ENCODE assay signal across 16 cellular contexts in genomic region chr6:157226026-157226639, GRCh38.
DNase-seq lines count a peak whose midpoint lies in the region; ATAC-seq and TF ChIP-seq lines count a peak whose summit lies in the region.
"Had no signal": no experiment of that assay in that cellular context is flagged by ENCODE, and none has a peak within 500 bp of the region (broad histone marks: within the 10 kb centered on the region; RNA-seq: fewer than 3 reads in every experiment).

No MANE protein-coding gene starts in this region.

- DNase-seq in breast epithelium (ENCODE audit: low spot score in 2 of 2) (no peak), MCF 10A (ENCODE audit: unreplicated experiment) (no peak), osteoblast (ENCODE audit: insufficient read length, low spot score, missing footprints) (peak; percentile 92), vagina (ENCODE audit: extremely low spot score in 2 of 2) (peak in 1 of 2 donors; percentile 87), substantia nigra (lab: John Stamatoyannopoulos, UW) (no peak), epidermal melanocyte (ENCODE audit: insufficient read length, low spot score) (no peak)
- DNase-seq in activated CD4-positive, CD25-positive, alpha-beta regulatory T cell (lab: John Stamatoyannopoulos, UW) = no peak
- DNase-seq: activated CD4-positive, alpha-beta T cell treated with anti-CD3 and anti-CD28 coated beads for 36 hours; activated T-cell treated with anti-CD3 and anti-CD28 coated beads, Interleukin-2, amount 50 U/mL, for 72 hours; Calu3; NCI-H1436; retina had no signal

- H3K4me1 Mint-ChIP-seq in MCF 10A (ENCODE audit: insufficient read depth, unreplicated experiment) = peaks cover 6% of the 10 kb centered on the region

- CTCF ChIA-PET in MCF 10A (lab: Yijun Ruan, JAX) = no interaction called here

- H3K9me3 ChIP-seq in breast epithelium (no peaks in the 10 kb centered on the region), gastroesophageal sphincter (no peaks in the 10 kb centered on the region), osteoblast (ENCODE audit: low read depth, low read length) (no peaks in the 10 kb centered on the region), vagina (no peaks in the 10 kb centered on the region)
- H3K9me3 ChIP-seq: mucosa of descending colon had no signal

- H3K36me3 Mint-ChIP-seq in MCF 10A (ENCODE audit: insufficient read depth, unreplicated experiment) = no peaks in the 10 kb centered on the region
- H3K36me3 Mint-ChIP-seq: T-cell had no signal

- TF ChIP-seq EP300 in gastroesophageal sphincter (IDR thresholded peaks at IDR 0.05) = no peak

- ATAC-seq in gastroesophageal sphincter = peak; percentile 87
- ATAC-seq: activated CD4-positive, alpha-beta T cell treated with anti-CD3 and anti-CD28 coated beads for 36 hours; activated T-cell treated with anti-CD3 and anti-CD28 coated beads, Interleukin-2, amount 50 U/mL, for 72 hours; mucosa of descending colon; Panc1; T-cell had no signal

- H3K36me3 ChIP-seq in breast epithelium = no peaks in the 10 kb centered on the region
- no peaks in the 10 kb centered on the region for H3K36me3 ChIP-seq in gastroesophageal sphincter
- H3K36me3 ChIP-seq in osteoblast (ENCODE audit: insufficient read depth, low read length) = no peaks in the 10 kb centered on the region
- H3K36me3 ChIP-seq in vagina = no peaks in the 10 kb centered on the region

- H3K4me2 ChIP-seq in osteoblast (ENCODE audit: insufficient read depth, low read length) = no peak overlapping the region

- H3K27ac Mint-ChIP-seq in MCF 10A (ENCODE audit: low read depth, unreplicated experiment) = no peak overlapping the region
- H3K27ac Mint-ChIP-seq: activated CD4-positive, alpha-beta T cell treated with anti-CD3 and anti-CD28 coated beads for 36 hours; activated T-cell treated with anti-CD3 and anti-CD28 coated beads, Interleukin-2, amount 50 U/mL, for 72 hours had no signal

- no peak overlapping the region for H2AFZ ChIP-seq in osteoblast (ENCODE audit: low read length)

- POLR2A ChIA-PET in MCF 10A (lab: Yijun Ruan, JAX) = no interaction called here

- peak overlapping the region; percentile 57 to 90 for H3K27ac ChIP-seq in breast epithelium
- H3K27ac ChIP-seq in gastroesophageal sphincter = peak overlapping the region; percentile 88 to 90 (median 88)
- no peak overlapping the region for H3K27ac ChIP-seq in osteoblast (ENCODE audit: low read depth, low read length)
- peak overlapping the region; percentile 54 for H3K27ac ChIP-seq in vagina
- no peak overlapping the region for H3K27ac ChIP-seq in substantia nigra (ENCODE audit: low read depth, low read length, poor library complexity, severe bottlenecking)

- H3K4me3 ChIP-seq in breast epithelium (no peak overlapping the region), gastroesophageal sphincter (no peak overlapping the region), osteoblast (ENCODE audit: insufficient read depth, low read length) (no peak overlapping the region), vagina (no peak overlapping the region)
- H3K4me3 ChIP-seq: mucosa of descending colon had no signal

- H4K20me1 ChIP-seq in osteoblast (ENCODE audit: insufficient read depth, low read length) = no peaks in the 10 kb centered on the region

- H3K4me3 Mint-ChIP-seq in MCF 10A (ENCODE audit: unreplicated experiment) = no peak overlapping the region
- H3K4me3 Mint-ChIP-seq: activated CD4-positive, alpha-beta T cell treated with anti-CD3 and anti-CD28 coated beads for 36 hours; activated T-cell treated with anti-CD3 and anti-CD28 coated beads, Interleukin-2, amount 50 U/mL, for 72 hours had no signal

- no TSS peak for BruUV-seq in MCF 10A (replicated peaks; lab: Mats Ljungman, UMichigan)

- H3K79me2 ChIP-seq in osteoblast (ENCODE audit: insufficient read depth, low read length) = no peaks in the 10 kb centered on the region

- H3K9me3 Mint-ChIP-seq in MCF 10A (ENCODE audit: unreplicated experiment) = no peaks in the 10 kb centered on the region
- H3K9me3 Mint-ChIP-seq: activated T-cell treated with anti-CD3 and anti-CD28 coated beads, Interleukin-2, amount 50 U/mL, for 72 hours; T-cell had no signal

- TF ChIP-seq CTCF in breast epithelium (IDR thresholded peaks at IDR 0.05) (no peak), MCF 10A (IDR thresholded peaks at IDR 0.05; ENCODE audit: unreplicated experiment) (no peak), gastroesophageal sphincter (IDR thresholded peaks at IDR 0.05) (no peak), osteoblast (IDR thresholded peaks at IDR 0.05; ENCODE audit: extremely low read depth, low read depth, low read length) (no peak), vagina (IDR thresholded peaks at IDR 0.05) (no peak)

- WGBS in gastroesophageal sphincter (ENCODE audit: low coverage in 1 of 2), 2 donors = 12 to 24% methylated on average over 4 of the region's 4 CpGs

- H3K27me3 ChIP-seq in breast epithelium = no peaks in the 10 kb centered on the region
- H3K27me3 ChIP-seq in gastroesophageal sphincter = no peaks in the 10 kb centered on the region
- H3K27me3 ChIP-seq in osteoblast (ENCODE audit: insufficient read depth, low read length) = no peaks in the 10 kb centered on the region
- H3K27me3 ChIP-seq in vagina = no peaks in the 10 kb centered on the region

- H3K4me1 ChIP-seq in breast epithelium (peaks cover 3 to 6% of the 10 kb centered on the region in 2 donors), gastroesophageal sphincter (peaks cover 3 to 45% (median 10%) of the 10 kb centered on the region in 3 donors), osteoblast (ENCODE audit: insufficient read depth, low read length) (no peaks in the 10 kb centered on the region), vagina (no peaks in the 10 kb centered on the region)

- H3K27me3 Mint-ChIP-seq in MCF 10A (ENCODE audit: insufficient read depth, unreplicated experiment) = no peaks in the 10 kb centered on the region
- H3K27me3 Mint-ChIP-seq: activated CD4-positive, alpha-beta T cell treated with anti-CD3 and anti-CD28 coated beads for 36 hours; T-cell had no signal

- intact Hi-C loops in breast epithelium (cut with DNase I; ENCODE audit: low total_unique reads) (no loop called here), MCF 10A (cut with micrococcal nuclease) (no loop called here), vagina (cut with DNase I) (no loop called here)

- no peak for TF ChIP-seq POLR2A in breast epithelium (IDR thresholded peaks at IDR 0.05)
- no peak for TF ChIP-seq POLR2A in gastroesophageal sphincter (IDR thresholded peaks at IDR 0.05)
- no peak for TF ChIP-seq POLR2A in vagina (IDR thresholded peaks at IDR 0.05)

Comparison
In these comparisons a context has a peak if more than half of its experiments do, and no peak if none do; other contexts are left out.
1. H3K27ac ChIP-seq: peak in breast epithelium (2 of 2), gastroesophageal sphincter (4 of 4) and vagina (single experiment); none in osteoblast (single experiment) and substantia nigra (single experiment).